7 cellular contexts compared by ENCODE assay signal in genomic region chr2:96873651-96874096, GRCh38. TPM values are rescaled to one million over a fixed set of nuclear protein-coding genes. Genes with fewer than 3 reads are reported as not detected.
A peak's percentile ranks its signal among the peaks of the same experiment; 100 is the strongest.
DNase-seq lines count a peak whose midpoint lies in the region; TF ChIP-seq lines count a peak whose summit lies in the region.
"Had no signal": no experiment of that assay in that cellular context is flagged by ENCODE, and none has a peak within 500 bp of the region (broad histone marks: within the 10 kb centered on the region; RNA-seq: fewer than 3 reads in every experiment).

No MANE protein-coding gene starts in this region.

- H3K27ac ChIP-seq in adrenal gland = peak overlapping the region in 3 of 5 donors; percentile 12 to 82 (median 47)
- peak overlapping the region; percentile 67 for H3K27ac ChIP-seq in mesodermal cell (ENCODE audit: low read depth, low read length, severe bottlenecking)

- peak; percentile 76 for DNase-seq in Ammon's horn (ENCODE audit: low spot score)
- DNase-seq in adrenal gland = peak; percentile 46 to 84 (median 64)
- DNase-seq in NCI-H2196 treated with DMSO at 0.1 percent for 48 hours (lab: John Stamatoyannopoulos, UW; ENCODE audit: unreplicated experiment) = no peak
- DNase-seq in D341Med (ENCODE audit: low spot score) = no peak
- no peak for DNase-seq in stimulated activated CD4-positive, alpha-beta T cell treated with anti-CD3 and anti-CD28 coated beads, Interleukin-4, amount 100 ng/mL, for 4 hours
- DNase-seq: activated T-cell treated with anti-CD3 and anti-CD28 coated beads for 4 hours had no signal

- H3K4me3 ChIP-seq in adrenal gland (no peak overlapping the region), mesodermal cell (ENCODE audit: extremely low read depth, insufficient read depth, low read length, poor library complexity, severe bottlenecking) (no peak overlapping the region)

- no peak for TF ChIP-seq POLR2A in adrenal gland (IDR thresholded peaks at IDR 0.05)

- no peaks in the 10 kb centered on the region for H3K27me3 ChIP-seq in adrenal gland

- TF ChIP-seq CTCF in adrenal gland (IDR thresholded peaks at IDR 0.05) = no peak

- peaks cover 0 to 27% of the 10 kb centered on the region in 2 donors for H3K4me1 ChIP-seq in adrenal gland (replicated peaks in 1 of 2)
- H3K4me1 ChIP-seq in mesodermal cell (ENCODE audit: control insufficient read depth, insufficient read depth, low read length, poor library complexity, severe bottlenecking) = peaks cover 52% of the 10 kb centered on the region

- WGBS in adrenal gland, 4 donors = 35 to 61% (median 52%) methylated on average over 7 to 8 of the region's 8 CpGs
- 53 to 78% methylated on average over 4 of the region's 8 CpGs for WGBS in mesodermal cell (ENCODE audit: insufficient coverage in 2 of 2), 2 experiments

- H3K9me3 ChIP-seq in adrenal gland (replicated peaks in 1 of 3) (no peaks in the 10 kb centered on the region), mesodermal cell (ENCODE audit: control insufficient read depth, low read length) (no peaks in the 10 kb centered on the region)

- H3K36me3 ChIP-seq in adrenal gland (replicated peaks in 1 of 2) (no peaks in the 10 kb centered on the region), mesodermal cell (ENCODE audit: control insufficient read depth, insufficient read depth, low read length) (no peaks in the 10 kb centered on the region)

- intact Hi-C loops in adrenal gland (cut with DNase I) = loop anchor here in 1 of 2 donors (5.0 kb wide), 1 partner anchor 79 kb away; no protein-coding TSS in a partner anchor

RNA-seq across cellular contexts. Expression of gene SEMA4C, which starts 3.8 kb away (rescaled TPM):
- total RNA-seq in adrenal gland = 10 to 100 TPM; 14.0 to 31.6 (median 27.8) TPM
- 10 to 100 TPM in 2 of 3 donors, 1 to 10 TPM in 1; 4.4 to 23.4 (median 14.6) TPM for polyA plus RNA-seq in adrenal gland
- 113 TPM for polyA plus RNA-seq in mesodermal cell (2013, experiment 1 of 2)
- 80.1 TPM for polyA plus RNA-seq in mesodermal cell (2013, experiment 2 of 2)

RNA-seq across cellular contexts. Expression of gene ANKRD39, which starts 15.9 kb away (rescaled TPM):
- 10 to 100 TPM; 17.0 to 49.5 (median 20.3) TPM for total RNA-seq in adrenal gland
- polyA plus RNA-seq in adrenal gland = 10 to 100 TPM in 2 of 3 donors, 1 to 10 TPM in 1; 9.2 to 39.5 (median 25.5) TPM
- polyA plus RNA-seq in mesodermal cell (2013, experiment 1 of 2) = 11.3 TPM
- polyA plus RNA-seq in mesodermal cell (2013, experiment 2 of 2) = 10.2 TPM

RNA-seq across cellular contexts. Expression of gene ANKRD23, which starts 29.9 kb away (rescaled TPM):
- 1 to 10 TPM; 1.1 to 4.8 (median 3.1) TPM for total RNA-seq in adrenal gland
- 10 to 100 TPM in 1 of 3 donors, 1 to 10 TPM in 2; 1.5 to 10.6 (median 5.3) TPM for polyA plus RNA-seq in adrenal gland
- 2.4 TPM for polyA plus RNA-seq in mesodermal cell (2013, experiment 1 of 2)
- 1.4 TPM for polyA plus RNA-seq in mesodermal cell (2013, experiment 2 of 2)

RNA-seq across cellular contexts. Expression of gene CNNM3, which starts 57.6 kb away (rescaled TPM):
- total RNA-seq in adrenal gland = 10 to 100 TPM; 14.7 to 42.4 (median 23.9) TPM
- polyA plus RNA-seq in adrenal gland = 10 to 100 TPM in 2 of 3 donors, 1 to 10 TPM in 1; 6.7 to 11.9 (median 10.5) TPM
- 10.5 TPM for polyA plus RNA-seq in mesodermal cell (2013, experiment 1 of 2)
- 8.6 TPM for polyA plus RNA-seq in mesodermal cell (2013, experiment 2 of 2)

Comparison
In these comparisons a context has a peak if more than half of its experiments do, and no peak if none do; other contexts are left out.
1. DNase-seq: peak in Ammon's horn (single experiment) and adrenal gland (7 of 7); none in NCI-H2196 treated with DMSO at 0.1 percent for 48 hours (single experiment), D341Med (single experiment) and stimulated activated CD4-positive, alpha-beta T cell treated with anti-CD3 and anti-CD28 coated beads, Interleukin-4, amount 100 ng/mL, for 4 hours (0 of 2).